Comparison of ENCODE assay signal across 8 cellular contexts in the genomic region with DNA sequence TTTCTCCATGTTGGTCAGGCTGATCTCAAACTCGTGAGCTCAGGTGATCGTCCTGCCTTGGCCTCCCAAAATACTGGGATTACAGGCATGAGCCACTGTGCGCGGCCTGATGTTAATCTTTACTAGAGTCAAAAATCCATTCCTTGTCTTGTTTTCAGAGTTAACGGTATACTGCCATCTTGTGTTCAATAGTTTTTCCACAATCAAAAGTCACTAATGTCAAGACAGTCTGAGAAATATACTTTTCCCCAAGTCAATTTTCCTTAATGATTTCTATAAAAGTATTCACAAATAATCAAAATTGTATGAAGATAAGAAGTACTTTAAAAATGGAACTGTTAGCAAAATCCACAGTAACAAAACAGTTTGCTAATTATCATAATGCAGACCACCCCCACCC. TPM values are rescaled to one million over a fixed set of nuclear protein-coding genes. Genes with fewer than 3 reads are reported as not detected.
DNase-seq lines count a peak whose midpoint lies in the region; ATAC-seq and TF ChIP-seq lines count a peak whose summit lies in the region.

No MANE protein-coding gene starts in this region.

- ATAC-seq in left cardiac atrium (no peak), left lung (peak; percentile 68), GM19324 (IDR thresholded peaks at IDR 0.05; ENCODE audit: low FRiP score, unreplicated experiment) (no peak)

- H3K4me1 ChIP-seq in right atrium auricular region (peaks cover 0 to 12% of the 10 kb centered on the region in 2 donors), left lung (peaks cover 0 to 45% of the 10 kb centered on the region in 2 donors), testis (no peaks in the 10 kb centered on the region)

- H3K36me3 ChIP-seq in right atrium auricular region (peaks cover 60% of the 10 kb centered on the region), left lung (peaks cover 5 to 73% of the 10 kb centered on the region in 2 donors), testis (ENCODE audit: low read depth, missing control alignments) (no peaks in the 10 kb centered on the region)

- H3K9me3 ChIP-seq in right atrium auricular region (no peaks in the 10 kb centered on the region), left lung (no peaks in the 10 kb centered on the region), testis (no peaks in the 10 kb centered on the region)

- H3K27me3 ChIP-seq in right atrium auricular region (no peaks in the 10 kb centered on the region), left lung (no peaks in the 10 kb centered on the region), testis (no peaks in the 10 kb centered on the region)

- no peak for TF ChIP-seq POLR2A in testis (IDR thresholded peaks at IDR 0.05)

- WGBS in testis, 2 donors: 74 to 80% methylated on average over 5 of the region's 5 CpGs

- no peak for DNase-seq in right atrium auricular region (ENCODE audit: low spot score)
- DNase-seq in left cardiac atrium: no peak
- DNase-seq in amniotic epithelial cell (ENCODE audit: low read depth): peak; percentile 50
- DNase-seq in left lung: no peak
- no peak for DNase-seq in testis
- no peak for DNase-seq in T-helper 9 cell

- H3K4me3 ChIP-seq in right atrium auricular region: no peak overlapping the region
- H3K4me3 ChIP-seq in left lung: no peak overlapping the region
- no peak overlapping the region for H3K4me3 ChIP-seq in testis

- intact Hi-C loops in left cardiac atrium (cut with DNase I) (loop anchor here in 1 of 2 donors (10.0 kb wide), 1 partner anchor 46 kb away; the partner anchor contains the start of gene TRNT1), left lung (cut with DNase I) (no loop called here), testis (cut with DNase I; ENCODE audit: low total_unique reads) (no loop called here)

- no peak overlapping the region for H3K27ac ChIP-seq in right atrium auricular region
- no peak overlapping the region for H3K27ac ChIP-seq in left lung
- no peak overlapping the region for H3K27ac ChIP-seq in testis

- TF ChIP-seq CTCF in right atrium auricular region (IDR thresholded peaks at IDR 0.05) (peak; percentile 23 to 44), LNCAP (IDR thresholded peaks at IDR 0.05) (peak; percentile 62), left lung (IDR thresholded peaks at IDR 0.05) (peak in 1 of 2 donors; percentile 34), testis (IDR thresholded peaks at IDR 0.05) (peak in 1 of 3 experiments; percentile 31)

RNA-seq across cellular contexts. Expression of gene CRBN, which starts 8.5 kb away (rescaled TPM):
- total RNA-seq in right atrium auricular region (10 to 100 TPM; 37.3 to 37.5 TPM), left cardiac atrium (10 to 100 TPM; 32.1 to 42.4 TPM), left lung (10 to 100 TPM; 34.4 to 34.8 TPM), testis (100 to 1,000 TPM; 147 to 180 TPM)
- polyA plus RNA-seq in testis (ENCODE audit: insufficient read depth, low read depth, low replicate concordance): 85.4 TPM

RNA-seq across cellular contexts. Expression of gene TRNT1, which starts 44.3 kb away (rescaled TPM):
- total RNA-seq in right atrium auricular region: 1 to 10 TPM; 5.8 to 7.9 TPM
- total RNA-seq in left cardiac atrium: 10 to 100 TPM; 15.6 to 16.1 TPM
- total RNA-seq in left lung: 10 to 100 TPM; 21.4 to 23.8 TPM
- 10 to 100 TPM; 26.4 to 32.4 TPM for total RNA-seq in testis
- 16.8 TPM for polyA plus RNA-seq in testis (ENCODE audit: insufficient read depth, low read depth, low replicate concordance)
